23 cellular contexts compared by ENCODE assay signal in genomic region chr10:129522041-129522585, GRCh38. TPM values are rescaled to one million over a fixed set of nuclear protein-coding genes. Genes with fewer than 3 reads are reported as not detected.
DNase-seq lines count a peak whose midpoint lies in the region; ATAC-seq and TF ChIP-seq lines count a peak whose summit lies in the region.
"Had no signal": no experiment of that assay in that cellular context is flagged by ENCODE, and none has a peak within 500 bp of the region (broad histone marks: within the 10 kb centered on the region; RNA-seq: fewer than 3 reads in every experiment).

No MANE protein-coding gene starts in this region.

- no peak overlapping the region for H4K5ac ChIP-seq in mesendoderm (ENCODE audit: low read length)

- H3K9me3 Mint-ChIP-seq in type B pancreatic cell, result no peaks in the 10 kb centered on the region
- H3K9me3 Mint-ChIP-seq: CD4-positive, alpha-beta T cell had no signal

- WGBS in heart left ventricle, 4 donors, result 86 to 95% (median 94%) methylated on average over 7 of the region's 7 CpGs
- no CpG with 5 or more reads among the region's 7 CpGs for WGBS in mesendoderm (ENCODE audit: extremely low coverage, insufficient coverage, low lambda C conversion rate)

- H3K27me3 Mint-ChIP-seq in type B pancreatic cell, result no peaks in the 10 kb centered on the region
- H3K27me3 Mint-ChIP-seq: B cell; CD4-positive, alpha-beta T cell had no signal

- no peaks in the 10 kb centered on the region for H3K79me1 ChIP-seq in mesendoderm (ENCODE audit: low read length)

- H3K9ac ChIP-seq in mesendoderm (ENCODE audit: low read length), result no peak overlapping the region

- H3K4ac ChIP-seq in mesendoderm (ENCODE audit: low read depth, low read length), result no peak overlapping the region

- peak overlapping the region; percentile 28 for H3K56ac ChIP-seq in mesendoderm (ENCODE audit: low read length)

- intact Hi-C loops in cardiac septum (cut with DNase I), result no loop called here
- intact Hi-C loops in heart left ventricle (cut with DNase I), result no loop called here

- no peaks in the 10 kb centered on the region for H3K9me3 ChIP-seq in heart left ventricle
- H3K9me3 ChIP-seq: HAP-1, Peyer's patch, SJCRH30 had no signal

- no peaks in the 10 kb centered on the region for H3K79me2 ChIP-seq in mesendoderm (ENCODE audit: control insufficient read depth, insufficient read depth, low read length)

- H3K36me3 ChIP-seq in heart left ventricle (no peaks in the 10 kb centered on the region), mesendoderm (ENCODE audit: control insufficient read depth, insufficient read depth, low read length) (no peaks in the 10 kb centered on the region)
- H3K36me3 ChIP-seq: HAP-1, Peyer's patch, SJCRH30 had no signal

- no peaks in the 10 kb centered on the region for H3K27me3 ChIP-seq in heart left ventricle
- no peaks in the 10 kb centered on the region for H3K27me3 ChIP-seq in mesendoderm (ENCODE audit: insufficient read depth, low read length, poor library complexity)
- H3K27me3 ChIP-seq: Peyer's patch, SJCRH30 had no signal

- no peak overlapping the region for H2BK15ac ChIP-seq in mesendoderm (replicated peaks; ENCODE audit: low read depth)

- H3K4me3 ChIP-seq in heart left ventricle, result no peak overlapping the region
- H3K4me3 ChIP-seq in mesendoderm (ENCODE audit: low read length), result no peak overlapping the region
- H3K4me3 ChIP-seq: GM12878, HAP-1, K562, Peyer's patch, SJCRH30 had no signal

- TF ChIP-seq POLR2A in heart left ventricle (IDR thresholded peaks at IDR 0.05), result no peak

- DNase-seq in cardiac septum (ENCODE audit: low spot score) (peak; percentile 47), heart left ventricle (no peak), amniotic epithelial cell (ENCODE audit: low read depth) (peak; percentile 2), mesendoderm (peak; percentile 75), ureter (ENCODE audit: low spot score) (peak; percentile 23), SW480 (ENCODE audit: low spot score) (no peak), type B pancreatic cell (ENCODE audit: extremely low spot score, unreplicated experiment) (no peak), DMS 273 (lab: John Stamatoyannopoulos, UW; ENCODE audit: unreplicated experiment) (no peak)
- DNase-seq: CD4-positive, alpha-beta T cell; COR-L47; DMS 273 treated with DMSO at 0.1 percent for 48 hours; DMS79 treated with DMSO at 0.1 percent for 48 hours; NCI-H1092 treated with DMSO at 0.1 percent for 48 hours; NCI-H1436 treated with DMSO at 0.1 percent for 48 hours; NCI-H1930; NCI-H774; NK-92 treated with Interleukin-12 subunit alpha and Interleukin-12 subunit beta, amount 100 ng/mL, for 24 hours; Peyer's patch; SJCRH30 had no signal

- H3K27ac Mint-ChIP-seq in type B pancreatic cell, result no peak overlapping the region
- H3K27ac Mint-ChIP-seq: B cell; CD4-positive, alpha-beta T cell had no signal

- no peak overlapping the region for H3K18ac ChIP-seq in mesendoderm (ENCODE audit: low read length)

- no peak overlapping the region for H3K4me3 Mint-ChIP-seq in type B pancreatic cell
- H3K4me3 Mint-ChIP-seq: B cell; CD4-positive, alpha-beta T cell had no signal

- H3K4me2 ChIP-seq in mesendoderm (ENCODE audit: low read length), result no peak overlapping the region

- TF ChIP-seq CTCF in heart left ventricle (IDR thresholded peaks at IDR 0.05), result no peak
- no peak for TF ChIP-seq CTCF in type B pancreatic cell (conservative IDR thresholded peaks at IDR 0.05)

- ATAC-seq in heart left ventricle, result no peak
- ATAC-seq: GM12878, K562 had no signal

- H3K4me1 Mint-ChIP-seq in type B pancreatic cell (ENCODE audit: unreplicated experiment), result peaks cover 12% of the 10 kb centered on the region

- H3K27ac ChIP-seq in heart left ventricle (no peak overlapping the region), mesendoderm (ENCODE audit: low read depth, low read length) (no peak overlapping the region)
- H3K27ac ChIP-seq: Peyer's patch, SJCRH30 had no signal

- H3K4me1 ChIP-seq in heart left ventricle (peaks cover 0 to 19% (median 4%) of the 10 kb centered on the region in 12 donors), mesendoderm (ENCODE audit: control insufficient read depth, low read depth, low read length) (peaks cover 2% of the 10 kb centered on the region)
- H3K4me1 ChIP-seq: HAP-1, Peyer's patch, SJCRH30 had no signal

- H2AK5ac ChIP-seq in mesendoderm (ENCODE audit: low read length), result no peak overlapping the region

- no peak overlapping the region for H4K8ac ChIP-seq in mesendoderm (ENCODE audit: low read depth, low read length)

- H2BK5ac ChIP-seq in mesendoderm (ENCODE audit: low read length), result no peak overlapping the region

- H3K23ac ChIP-seq in mesendoderm (ENCODE audit: low read length), result no peak overlapping the region

- no peak overlapping the region for H2BK120ac ChIP-seq in mesendoderm (ENCODE audit: low read depth, low read length)

- no peaks in the 10 kb centered on the region for H3K36me3 Mint-ChIP-seq in type B pancreatic cell

RNA-seq across cellular contexts. Expression of gene MGMT, which starts 55.1 kb away (rescaled TPM):
- 11.4 TPM for total RNA-seq in cardiac septum
- 10 to 100 TPM in 7 of 9 donors, 1 to 10 TPM in 2; 6.2 to 25.3 (median 14.8) TPM for total RNA-seq in heart left ventricle
- polyA plus RNA-seq in heart left ventricle, result 10 to 100 TPM in 1 of 2 donors, 1 to 10 TPM in 1; 8.4 to 11.0 TPM
- 6.5 TPM for polyA plus RNA-seq in mesendoderm (2013, experiment 1 of 2)
- 6.6 TPM for polyA plus RNA-seq in mesendoderm (2013, experiment 2 of 2)
- total RNA-seq in ureter, result 38.6 TPM
- total RNA-seq in type B pancreatic cell (ENCODE audit: low replicate concordance), result 13.5 and 18.8 TPM in 2 replicates

Comparison
In these comparisons a context has a peak if more than half of its experiments do, and no peak if none do; other contexts are left out.
1. DNase-seq: peak in cardiac septum (single experiment), amniotic epithelial cell (single experiment), mesendoderm (single experiment) and ureter (single experiment); none in heart left ventricle (0 of 5), SW480 (single experiment), type B pancreatic cell (single experiment) and DMS 273 (single experiment).